ENCODE assay signal across 15 cellular contexts in genomic region chr18:23530195-23530594, GRCh38. TPM values are rescaled to one million over a fixed set of nuclear protein-coding genes. Genes with fewer than 3 reads are reported as not detected.
DNase-seq lines count a peak whose midpoint lies in the region; ATAC-seq and TF ChIP-seq lines count a peak whose summit lies in the region.
"Had no signal": no experiment of that assay in that cellular context is flagged by ENCODE, and none has a peak within 500 bp of the region (broad histone marks: within the 10 kb centered on the region; RNA-seq: fewer than 3 reads in every experiment).

No MANE protein-coding gene starts in this region.

- POLR2A ChIA-PET in PC-9 (lab: Charles Lee; ENCODE audit: unreplicated experiment), result interaction anchor here (0.6 kb wide), 1 partner anchor 538 kb away, joined by 4 read pairs; no protein-coding TSS in a partner anchor

- H3F3A ChIP-seq in PC-9 (ENCODE audit: insufficient read depth, low read depth), result peaks cover 22% of the 10 kb centered on the region

- H3K27ac ChIP-seq in PC-9, result peak overlapping the region; percentile 85
- no peak overlapping the region for H3K27ac ChIP-seq in endodermal cell (ENCODE audit: low read depth, low read length)
- H3K27ac ChIP-seq: suprapubic skin had no signal

- intact Hi-C loops in PC-9 (cut with micrococcal nuclease; ENCODE audit: unreplicated experiment), result no loop called here

- peaks cover 14% of the 10 kb centered on the region for H3K36me3 ChIP-seq in PC-9 (ENCODE audit: low read depth)
- H3K36me3 ChIP-seq in endodermal cell (ENCODE audit: control insufficient read depth, insufficient read depth, low read length), result peaks cover 92% of the 10 kb centered on the region

- CTCF ChIA-PET in PC-9 (lab: Charles Lee), result no interaction called here

- peaks cover 13% of the 10 kb centered on the region for H3K4me1 Mint-ChIP-seq in activated T-cell treated with anti-CD3 and anti-CD28 coated beads, Interleukin-2, amount 50 U/mL, for 24 hours (ENCODE audit: low read depth)
- H3K4me1 Mint-ChIP-seq in endodermal cell (no peaks in the 10 kb centered on the region), osteocyte (ENCODE audit: unreplicated experiment) (no peaks in the 10 kb centered on the region)
- peaks cover 17% of the 10 kb centered on the region for H3K4me1 Mint-ChIP-seq in stimulated activated effector memory CD8-positive, alpha-beta T cell treated with anti-CD3 and anti-CD28 coated beads, Interleukin-12 subunit alpha, Interleukin-12 subunit beta, amount 100 ng/mL, for 72 hours

- BruUV-seq in PC-9 (replicated peaks; lab: Mats Ljungman, UMichigan), result no TSS peak

- TF ChIP-seq CTCF in PC-9 (conservative IDR thresholded peaks at IDR 0.05) (no peak), endodermal cell (conservative IDR thresholded peaks at IDR 0.05) (no peak), osteocyte (IDR thresholded peaks at IDR 0.05) (no peak)

- WGBS in endodermal cell (ENCODE audit: insufficient coverage in 1 of 2, insufficient read length in 1 of 2), 2 experiments, result 93 to 98% methylated on average over 7 of the region's 7 CpGs

- ATAC-seq in stimulated activated effector memory CD8-positive, alpha-beta T cell treated with anti-CD3 and anti-CD28 coated beads, Interleukin-12 subunit alpha, Interleukin-12 subunit beta, amount 100 ng/mL, for 72 hours, result no peak
- no peak for ATAC-seq in HG03442 (IDR thresholded peaks at IDR 0.05; ENCODE audit: unreplicated experiment)
- no peak for ATAC-seq in HG02610 (IDR thresholded peaks at IDR 0.05; ENCODE audit: unreplicated experiment)
- ATAC-seq: Right ventricle myocardium inferior had no signal

- H3K9me2 ChIP-seq in PC-9 (ENCODE audit: insufficient read depth), result no peaks in the 10 kb centered on the region

- peak overlapping the region; percentile 56 for H3K4me2 ChIP-seq in PC-9

- no peaks in the 10 kb centered on the region for H3K79me2 ChIP-seq in PC-9 (ENCODE audit: low read depth)

- no peaks in the 10 kb centered on the region for H4K20me1 ChIP-seq in PC-9 (ENCODE audit: insufficient read depth)

- no peak for DNase-seq in activated T-cell treated with anti-CD3 and anti-CD28 coated beads, Interleukin-2, amount 50 U/mL, for 24 hours
- DNase-seq in activated T-cell treated with anti-CD3 and anti-CD28 coated beads, Interleukin-2, amount 50 U/mL, for 48 hours, result no peak
- no peak for DNase-seq in PC-9
- DNase-seq in endodermal cell, result no peak
- no peak for DNase-seq in stimulated activated effector memory CD8-positive, alpha-beta T cell treated with anti-CD3 and anti-CD28 coated beads, Interleukin-12 subunit alpha, Interleukin-12 subunit beta, amount 100 ng/mL, for 72 hours (ENCODE audit: low spot score in 2 of 2)
- no peak for DNase-seq in osteocyte (ENCODE audit: extremely low spot score, unreplicated experiment)
- DNase-seq: activated CD4-positive, alpha-beta T cell treated with anti-CD3 and anti-CD28 coated beads, Interleukin-2, amount 50 U/mL, for 48 hours; activated gamma-delta T cell; NCI-H2029; stimulated activated CD4-positive, alpha-beta T cell treated with anti-CD3 and anti-CD28 coated beads, Interleukin-15, amount 100 ng/mL, for 24 hours had no signal

- H2AFZ ChIP-seq in PC-9, result no peak overlapping the region

- H3K4me1 ChIP-seq in PC-9 (replicated peaks; ENCODE audit: insufficient read depth), result peaks cover 22% of the 10 kb centered on the region
- no peaks in the 10 kb centered on the region for H3K4me1 ChIP-seq in endodermal cell (ENCODE audit: control insufficient read depth, insufficient read depth, low read length)

- peak overlapping the region; percentile 84 for H3K27ac Mint-ChIP-seq in activated T-cell treated with anti-CD3 and anti-CD28 coated beads, Interleukin-2, amount 50 U/mL, for 24 hours
- H3K27ac Mint-ChIP-seq in endodermal cell, result peak overlapping the region; percentile 15
- peak overlapping the region; percentile 41 for H3K27ac Mint-ChIP-seq in stimulated activated effector memory CD8-positive, alpha-beta T cell treated with anti-CD3 and anti-CD28 coated beads, Interleukin-12 subunit alpha, Interleukin-12 subunit beta, amount 100 ng/mL, for 72 hours
- no peak overlapping the region for H3K27ac Mint-ChIP-seq in osteocyte (ENCODE audit: unreplicated experiment)
- H3K27ac Mint-ChIP-seq: nephron had no signal

- H3K36me3 Mint-ChIP-seq in activated T-cell treated with anti-CD3 and anti-CD28 coated beads, Interleukin-2, amount 50 U/mL, for 24 hours (ENCODE audit: low read depth), result peaks cover 95% of the 10 kb centered on the region
- H3K36me3 Mint-ChIP-seq in endodermal cell (ENCODE audit: low read depth) (peaks cover 85% of the 10 kb centered on the region), osteocyte (ENCODE audit: unreplicated experiment) (peaks cover 58% of the 10 kb centered on the region)
- H3K36me3 Mint-ChIP-seq in stimulated activated effector memory CD8-positive, alpha-beta T cell treated with anti-CD3 and anti-CD28 coated beads, Interleukin-12 subunit alpha, Interleukin-12 subunit beta, amount 100 ng/mL, for 72 hours, result peaks cover 100% of the 10 kb centered on the region

- H3K9me3 ChIP-seq in PC-9 (ENCODE audit: insufficient read depth, low read depth) (no peaks in the 10 kb centered on the region), endodermal cell (ENCODE audit: control insufficient read depth, low read length) (no peaks in the 10 kb centered on the region)
- H3K9me3 ChIP-seq: suprapubic skin had no signal

- H3K27me3 Mint-ChIP-seq in activated T-cell treated with anti-CD3 and anti-CD28 coated beads, Interleukin-2, amount 50 U/mL, for 24 hours, result no peaks in the 10 kb centered on the region
- no peaks in the 10 kb centered on the region for H3K27me3 Mint-ChIP-seq in endodermal cell (ENCODE audit: insufficient read depth)
- no peaks in the 10 kb centered on the region for H3K27me3 Mint-ChIP-seq in osteocyte (ENCODE audit: unreplicated experiment)

- H3K9ac ChIP-seq in endodermal cell (ENCODE audit: extremely low read depth, low read length, poor library complexity, severe bottlenecking), result no peak overlapping the region

- no peaks in the 10 kb centered on the region for H3K9me3 Mint-ChIP-seq in activated T-cell treated with anti-CD3 and anti-CD28 coated beads, Interleukin-2, amount 50 U/mL, for 24 hours
- H3K9me3 Mint-ChIP-seq in endodermal cell, result no peaks in the 10 kb centered on the region
- no peaks in the 10 kb centered on the region for H3K9me3 Mint-ChIP-seq in stimulated activated effector memory CD8-positive, alpha-beta T cell treated with anti-CD3 and anti-CD28 coated beads, Interleukin-12 subunit alpha, Interleukin-12 subunit beta, amount 100 ng/mL, for 72 hours
- H3K9me3 Mint-ChIP-seq in osteocyte (ENCODE audit: unreplicated experiment), result no peaks in the 10 kb centered on the region
- H3K9me3 Mint-ChIP-seq: nephron had no signal

- H3K4me3 ChIP-seq in PC-9 (no peak overlapping the region), endodermal cell (ENCODE audit: low read length) (no peak overlapping the region)
- H3K4me3 ChIP-seq: suprapubic skin had no signal

- no peak overlapping the region for H3K4me3 Mint-ChIP-seq in activated T-cell treated with anti-CD3 and anti-CD28 coated beads, Interleukin-2, amount 50 U/mL, for 24 hours
- H3K4me3 Mint-ChIP-seq in endodermal cell (no peak overlapping the region), osteocyte (ENCODE audit: unreplicated experiment) (no peak overlapping the region)
- H3K4me3 Mint-ChIP-seq in stimulated activated effector memory CD8-positive, alpha-beta T cell treated with anti-CD3 and anti-CD28 coated beads, Interleukin-12 subunit alpha, Interleukin-12 subunit beta, amount 100 ng/mL, for 72 hours, result no peak overlapping the region
- H3K4me3 Mint-ChIP-seq: nephron had no signal

- H3K27me3 ChIP-seq in PC-9 (ENCODE audit: insufficient read depth, low read depth) (no peaks in the 10 kb centered on the region), endodermal cell (ENCODE audit: control insufficient read depth, insufficient read depth, low read length, poor library complexity, severe bottlenecking) (no peaks in the 10 kb centered on the region)
- H3K27me3 ChIP-seq: suprapubic skin had no signal

RNA-seq across cellular contexts. Expression of gene RMC1, which starts 26.9 kb away (rescaled TPM):
- total RNA-seq in PC-9 (2021) (14.5 and 19.6 TPM in 2 replicates), endodermal cell (10 to 100 TPM; 18.3 to 19.1 TPM), osteocyte (24.9 and 25.5 TPM in 2 replicates)
- 21.9 TPM for polyA plus RNA-seq in endodermal cell (2013, experiment 1 of 2)
- 21.4 TPM for polyA plus RNA-seq in endodermal cell (2013, experiment 2 of 2)

RNA-seq across cellular contexts. Expression of gene NPC1, which starts 56.1 kb away (rescaled TPM):
- 39.6 and 40.9 TPM in 2 replicates for total RNA-seq in PC-9 (2021)
- total RNA-seq in endodermal cell, result 10 to 100 TPM; 43.6 to 44.9 TPM
- polyA plus RNA-seq in endodermal cell (2013, experiment 1 of 2), result 38.5 TPM
- polyA plus RNA-seq in endodermal cell (2013, experiment 2 of 2), result 37.9 TPM
- total RNA-seq in osteocyte, result 36.5 and 40.1 TPM in 2 replicates
